8 cellular contexts compared by ENCODE assay signal in genomic region chr1:62768551-62768950, GRCh38. TPM values are rescaled to one million over a fixed set of nuclear protein-coding genes. Genes with fewer than 3 reads are reported as not detected.
A peak's percentile ranks its signal among the peaks of the same experiment; 100 is the strongest.
DNase-seq lines count a peak whose midpoint lies in the region; ATAC-seq, FAIRE-seq and TF ChIP-seq lines count a peak whose summit lies in the region.
"Not testable (repeated sequence)": the region's sequence is repeated elsewhere in the genome, so short reads cannot be mapped to it uniquely, and the experiment has no call there.

No MANE protein-coding gene starts in this region.

- H3F3A ChIP-seq in PC-3 (ENCODE audit: low read length, unreplicated experiment): not testable (repeated sequence)

- intact Hi-C loops in PC-3 (cut with micrococcal nuclease); left colon (cut with DNase I, micrococcal nuclease): not testable (repeated sequence)
- intact Hi-C loops in K562 (cut with micrococcal nuclease): loop anchor here (2.0 kb wide), 1 partner anchor 16 kb away; the partner anchor contains the start of gene ATG4C

- H4K8ac ChIP-seq in trophoblast cell (ENCODE audit: low read depth, low read length): not testable (repeated sequence)

- in situ Hi-C loops in K562 (cut with MboI): not testable (repeated sequence)

- not testable (repeated sequence) for H3K9me2 ChIP-seq in PC-3 (replicated peaks; ENCODE audit: low read length)

- not testable (repeated sequence) for H2BK12ac ChIP-seq in trophoblast cell (ENCODE audit: low read length)

- H3K4me1 ChIP-seq in PC-3 (ENCODE audit: insufficient read depth, low read length); K562 (replicated peaks in 1 of 2; ENCODE audit: control insufficient read depth in 2 of 2, insufficient read depth in 2 of 2, low read length in 2 of 2); trophoblast cell (ENCODE audit: control insufficient read depth in 1 of 2, insufficient read depth in 2 of 2, low read length in 2 of 2): not testable (repeated sequence)

- H3K27ac ChIP-seq in PC-3 (ENCODE audit: low read length); K562 (ENCODE audit: extremely low read depth, low read depth, low read length); trophoblast cell (ENCODE audit: low read depth, low read length): not testable (repeated sequence)
- peak overlapping the region; percentile 76 for H3K27ac ChIP-seq in VCaP

- not testable (repeated sequence) for H4K20me1 ChIP-seq in PC-3 (ENCODE audit: low read length); K562 (replicated peaks; ENCODE audit: control insufficient read depth, insufficient read depth, low read length)

- H2BK120ac ChIP-seq in trophoblast cell (ENCODE audit: insufficient read depth, low read length, poor library complexity): not testable (repeated sequence)

- H3K79me1 ChIP-seq in trophoblast cell (ENCODE audit: low read length): not testable (repeated sequence)

- not testable (repeated sequence) for H4K12ac ChIP-seq in trophoblast cell (ENCODE audit: low read depth, low read length)

- H2BK5ac ChIP-seq in trophoblast cell (ENCODE audit: low read depth, low read length, poor library complexity): not testable (repeated sequence)

- not testable (repeated sequence) for H3K9me1 ChIP-seq in K562 (ENCODE audit: control insufficient read depth, insufficient read depth, low read length)

- POLR2A ChIA-PET in PC-3 (lab: Charles Lee; ENCODE audit: unreplicated experiment); K562 (lab: Yijun Ruan, JAX): not testable (repeated sequence)

- not testable (repeated sequence) for H3K4ac ChIP-seq in trophoblast cell (ENCODE audit: low read depth, low read length)

- H4K91ac ChIP-seq in trophoblast cell (ENCODE audit: low read depth, low read length): not testable (repeated sequence)

- not testable (repeated sequence) for H3K23ac ChIP-seq in trophoblast cell (ENCODE audit: low read length)

- ATAC-seq in PC-3 (peak; percentile 18; the same call in 1 of the 2 replicates), left colon (peak; percentile 55)
- ATAC-seq in K562: not testable (repeated sequence)

- H2AFZ ChIP-seq in PC-3 (ENCODE audit: low read length): peak overlapping the region; percentile 45; the same call in 1 of the 2 replicates
- H2AFZ ChIP-seq in K562 (ENCODE audit: low read depth, low read length): peak overlapping the region; percentile 65; the same call in 1 of the 2 replicates
- not testable (repeated sequence) for H2AFZ ChIP-seq in trophoblast cell (ENCODE audit: insufficient read depth, low read length, poor library complexity)

- DNase-seq in LNCaP clone FGC (ENCODE audit: low read depth) (peak; percentile 57), dermis blood vessel endothelial cell (peak; percentile 19), lung microvascular endothelial cell (ENCODE audit: low read depth in 2 of 2) (peak; percentile 16 to 53), trophoblast cell (peak; percentile 45 to 76)
- DNase-seq in PC-3; K562 (ENCODE audit: extremely low read depth in 1 of 4, low spot score in 3 of 4); left colon: not testable (repeated sequence)

- not testable (repeated sequence) for TF ChIP-seq RAD21 in K562 (CRISPR knock-in tag; conservative IDR thresholded peaks at IDR 0.05 in 1 of 2, IDR thresholded peaks at IDR 0.05 in 1 of 2)

- not testable (repeated sequence) for BruUV-seq in PC-3 (replicated peaks; lab: Mats Ljungman, UMichigan); K562 (replicated peaks; lab: Mats Ljungman, UMichigan)

- H3K14ac ChIP-seq in trophoblast cell (ENCODE audit: low read length): not testable (repeated sequence)

- not testable (repeated sequence) for H3K9ac ChIP-seq in PC-3 (ENCODE audit: low read length); K562 (ENCODE audit: insufficient read depth in 1 of 2, low read depth in 2 of 2, low read length in 2 of 2); trophoblast cell (ENCODE audit: low read length)

- TF ChIP-seq POLR2A in K562 (conservative IDR thresholded peaks at IDR 0.05): not testable (repeated sequence)

- H3K18ac ChIP-seq in trophoblast cell (ENCODE audit: low read length): not testable (repeated sequence)

- TF ChIP-seq CTCF in LNCaP clone FGC (IDR thresholded peaks at IDR 0.05; ENCODE audit: control insufficient read depth, extremely low read depth, insufficient read depth); PC-3 (conservative IDR thresholded peaks at IDR 0.05; ENCODE audit: low read depth, low read length); VCaP (conservative IDR thresholded peaks at IDR 0.05); K562 (IDR thresholded peaks at IDR 0.05 in 2 of 3, conservative IDR thresholded peaks at IDR 0.05 in 1 of 3; ENCODE audit: insufficient read depth in 2 of 3, low read depth in 1 of 3, low read length in 3 of 3): not testable (repeated sequence)

- not testable (repeated sequence) for H2AK5ac ChIP-seq in trophoblast cell (ENCODE audit: low read length)

- H3K79me2 ChIP-seq in PC-3 (ENCODE audit: low read length); K562 (ENCODE audit: control insufficient read depth, insufficient read depth, low read length); trophoblast cell (ENCODE audit: control insufficient read depth, insufficient read depth, low read length, poor library complexity): not testable (repeated sequence)

- H3K4me3 ChIP-seq in LNCaP clone FGC (ENCODE audit: low read depth, low read length); PC-3 (ENCODE audit: low read length); K562; trophoblast cell (ENCODE audit: low read depth, low read length): not testable (repeated sequence)

- not testable (repeated sequence) for H3K9me3 ChIP-seq in PC-3 (ENCODE audit: low read length); K562 (replicated peaks; ENCODE audit: control insufficient read depth, insufficient read depth, low read depth, low read length); trophoblast cell (ENCODE audit: insufficient read depth, low read depth, low read length)

- not testable (repeated sequence) for H3K4me2 ChIP-seq in PC-3 (ENCODE audit: low read length); K562 (ENCODE audit: insufficient read depth, low read length); trophoblast cell (ENCODE audit: low read length)

- H3K27me3 ChIP-seq in PC-3 (ENCODE audit: low read length); K562 (ENCODE audit: control insufficient read depth in 2 of 2, insufficient read depth in 2 of 2, low read length in 2 of 2); trophoblast cell (ENCODE audit: insufficient read depth, low read length): not testable (repeated sequence)

- WGBS in K562 (ENCODE audit: insufficient coverage, low coverage, missing lambda C conversion rate): 23% methylated on average over 10 of the region's 11 CpGs
- no CpG with 5 or more reads among the region's 11 CpGs for WGBS in trophoblast cell (ENCODE audit: extremely low coverage, insufficient coverage, insufficient read length)

- TF ChIP-seq EP300 in K562 (IDR thresholded peaks at IDR 0.05; ENCODE audit: low read length): not testable (repeated sequence)

- CTCF ChIA-PET in PC-3 (lab: Charles Lee); K562 (lab: Yijun Ruan, JAX; ENCODE audit: low intra/inter-chr PET ratio): not testable (repeated sequence)

- not testable (repeated sequence) for FAIRE-seq in K562 (lab: Jason Lieb, UNC)

- H3K36me3 ChIP-seq in PC-3 (ENCODE audit: low read depth, low read length); K562 (ENCODE audit: control insufficient read depth, insufficient read depth, low read length); trophoblast cell (ENCODE audit: control insufficient read depth in 1 of 2, insufficient read depth in 2 of 2, low read length in 2 of 2): not testable (repeated sequence)

TF ChIP-seq in K562, 482 proteins besides CTCF, POLR2A, EP300 and RAD21:
- 0 out of 2 replicates have a peak, but pooled peaks have one; percentile 32 for TF ChIP-seq ELF1 (tag; IDR thresholded peaks at IDR 0.05)

RNA-seq across cellular contexts. Expression of gene ATG4C, which starts 15.4 kb away (rescaled TPM):
- total RNA-seq in PC-3 (2014; rRNA removed) (6.0 and 8.8 TPM in 2 replicates), K562 (2014; rRNA removed) (7.0 and 7.6 TPM in 2 replicates), K562 (2014; rRNA removed; fragmentation: Illumina TruSeq; extraction: Trizol) (14.4 and 17.5 TPM in 2 replicates), K562 (2015; rRNA removed; fragmentation: Illumina TruSeq; extraction: Trizol) (9.5 and 10.4 TPM in 2 replicates), K562 (2021) (15.2 and 16.1 TPM in 2 replicates), dermis blood vessel endothelial cell (9.5 and 10.2 TPM in 2 replicates), left colon (1 to 10 TPM; 6.8 to 7.3 TPM), lung microvascular endothelial cell (3.5 and 3.6 TPM in 2 replicates)
- 6.2 and 23.0 TPM in 2 replicates for total RNA-seq in K562 (2011; cell fraction: chromatin; rRNA removed; ENCODE audit: low replicate concordance)
- total RNA-seq in K562 (2011; cell fraction: nucleolus; rRNA removed): 1.0 and 1.4 TPM in 2 replicates
- total RNA-seq in K562 (2011; cell fraction: nucleoplasm; rRNA removed): 3.1 and 4.4 TPM in 2 replicates
- polyA plus RNA-seq in K562 (2011; rRNA removed) (13.7 and 21.3 TPM in 2 replicates), K562 (2014; fragmentation: Illumina TruSeq; extraction: Trizol) (17.5 and 22.6 TPM in 2 replicates), K562 (2014; fragmentation: Nextera tagmentation; extraction: Ambion mirVana) (10 to 100 TPM; 35.4 to 35.8 TPM), K562 (2014; rRNA removed) (12.1 and 14.9 TPM in 2 replicates)
- 2.3 and 4.5 TPM in 2 replicates for polyA plus RNA-seq in K562 (2011; cell fraction: cytosol; rRNA removed)
- polyA plus RNA-seq in K562 (2011; cell fraction: nucleus; rRNA removed): 3.9 and 5.5 TPM in 2 replicates
- polyA plus RNA-seq in K562 (2012): 11.6 and 11.7 TPM in 2 replicates
- polyA minus RNA-seq in K562 (2011; rRNA and poly(A)+ RNA removed): 16.7 and 17.6 TPM in 2 replicates
- 5.9 and 7.6 TPM in 2 replicates for polyA minus RNA-seq in K562 (2011; cell fraction: cytosol; rRNA and poly(A)+ RNA removed)
- polyA minus RNA-seq in K562 (2011; cell fraction: nucleus; rRNA and poly(A)+ RNA removed): 4.4 and 7.7 TPM in 2 replicates
- 3.7 and 4.2 TPM in 2 replicates for polyA plus RNA-seq in trophoblast cell (2013)
